ENCODE assay signal across 17 cellular contexts in the genomic region with DNA sequence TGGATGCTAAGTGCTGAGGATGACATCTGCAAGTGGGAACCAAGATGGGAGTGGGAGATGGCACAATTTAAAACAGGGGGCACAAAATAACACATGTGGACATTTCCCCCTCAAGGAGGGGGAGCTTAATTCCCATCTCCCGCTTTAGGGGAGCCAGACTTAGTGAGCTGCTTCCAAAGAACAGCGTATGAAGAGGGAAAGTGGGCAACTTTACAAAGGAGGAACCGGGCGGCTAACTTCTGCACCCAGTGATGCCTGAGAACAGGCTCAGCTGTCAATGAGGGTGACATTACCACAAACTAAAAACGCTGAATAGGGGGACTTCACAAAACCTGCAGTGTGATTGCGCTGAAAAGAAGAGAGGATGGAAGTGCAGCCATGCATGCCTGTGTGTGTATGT.
"Had no signal": no experiment of that assay in that cellular context is flagged by ENCODE, and none has a peak within 500 bp of the region (broad histone marks: within the 10 kb centered on the region; RNA-seq: fewer than 3 reads in every experiment).

No MANE protein-coding gene starts in this region.

- DNase-seq: cerebellar nuclear complex; dorsolateral prefrontal cortex; effector CD4-positive, alpha-beta T cell; foreskin fibroblast; gastrocnemius medialis; mesendoderm; midbrain; naive thymus-derived CD4-positive, alpha-beta T cell; occipital lobe; pancreas; right lobe of liver; small intestine; stimulated activated CD4-positive, alpha-beta T cell treated with anti-CD3 and anti-CD28 coated beads, Interleukin-15, amount 100 ng/mL, for 24 hours; stimulated activated CD4-positive, alpha-beta T cell treated with anti-CD3 and anti-CD28 coated beads, Interleukin-2, amount 100 ng/mL, for 48 hours; stimulated activated naive B cell treated with anti-CD40 and anti-IgM and Interleukin-4, amounts not matched to agents 10 μg/mL and 1 μg/mL and 100 μg/mL, for 72 hours; trophoblast cell had no signal

- ATAC-seq: gastrocnemius medialis; left lobe of liver; naive thymus-derived CD4-positive, alpha-beta T cell; pancreas; right lobe of liver; stimulated activated naive B cell treated with anti-CD40 and anti-IgM and Interleukin-4, amounts not matched to agents 10 μg/mL and 1 μg/mL and 100 μg/mL, for 72 hours had no signal

- H3K9me3 ChIP-seq: gastrocnemius medialis, pancreas, right lobe of liver had no signal

- H3K4me1 ChIP-seq: right lobe of liver had no signal

- H3K27me3 ChIP-seq: right lobe of liver had no signal

- H3K36me3 ChIP-seq: gastrocnemius medialis, pancreas, right lobe of liver had no signal

- H3K4me3 ChIP-seq: dorsolateral prefrontal cortex, gastrocnemius medialis, pancreas, right lobe of liver had no signal

- H3K27ac ChIP-seq: dorsolateral prefrontal cortex, gastrocnemius medialis, pancreas, right lobe of liver had no signal
